ENCODE assay signal across 24 cellular contexts in genomic region chr1:244316407-244316806, GRCh38.
DNase-seq lines count a peak whose midpoint lies in the region; ATAC-seq and TF ChIP-seq lines count a peak whose summit lies in the region.
"Had no signal": no experiment of that assay in that cellular context is flagged by ENCODE, and none has a peak within 500 bp of the region (broad histone marks: within the 10 kb centered on the region; RNA-seq: fewer than 3 reads in every experiment).

No MANE protein-coding gene starts in this region.

- CTCF ChIA-PET in activated CD4-positive, alpha-beta T cell treated with anti-CD3 and anti-CD28 coated beads, Interleukin-2, amount 10 ng/mL, durations not matched to agents 7 days and 5 days (lab: Charles Lee) = interaction anchor here (0.9 kb wide), 1 partner anchor 17 kb away, joined by 3 read pairs; no protein-coding TSS in a partner anchor

- no peak for DNase-seq in activated CD4-positive, alpha-beta T cell treated with anti-CD3 and anti-CD28 coated beads, Interleukin-2, amount 10 ng/mL, durations not matched to agents 7 days and 5 days
- DNase-seq in activated CD4-positive, alpha-beta T cell treated with anti-CD3 and anti-CD28 coated beads for 48 hours = no peak
- DNase-seq in natural killer cell treated with Interleukin-12 subunit alpha and Interleukin-12 subunit beta and Interleukin-15 and Interleukin-18, amount 100 ng/mL, for 72 hours (ENCODE audit: low spot score) = no peak
- DNase-seq in amniotic stem cell (lab: John Stamatoyannopoulos, UW) (no peak), NCI-H2029 treated with DMSO at 0.1 percent for 48 hours (lab: John Stamatoyannopoulos, UW) (no peak), NCI-H1694 treated with DMSO at 0.1 percent for 48 hours (lab: John Stamatoyannopoulos, UW) (no peak)
- DNase-seq: activated CD4-positive, alpha-beta memory T cell treated with anti-CD3 and anti-CD28 coated beads, Interleukin-2, amount 10 ng/mL, durations not matched to agents 7 days and 5 days; activated CD4-positive, CD25-positive, alpha-beta regulatory T cell treated with anti-CD3 and anti-CD28 coated beads, Interleukin-2, amount 50 U/mL, for 72 hours; activated naive CD4-positive, alpha-beta T cell treated with anti-CD3 and anti-CD28 coated beads, Interleukin-2, amount 10 ng/mL, durations not matched to agents 7 days and 5 days; CD4-positive, CD25-positive, alpha-beta regulatory T cell; hypothalamus; NCI-H1417; NCI-H2081; NCI-H69; Peyer's patch; right lobe of liver; SHP77; stimulated activated CD4-positive, alpha-beta T cell treated with anti-CD3 and anti-CD28 coated beads, Interleukin-12 subunit alpha, Interleukin-12 subunit beta, amount 100 ng/mL, for 4 hours; stimulated activated CD4-positive, alpha-beta T cell treated with anti-CD3 and anti-CD28 coated beads, Interleukin-2, amount 100 ng/mL, for 48 hours; stomach; thyroid gland had no signal

- peak overlapping the region; percentile 31 for H3K27ac Mint-ChIP-seq in activated CD4-positive, alpha-beta T cell treated with anti-CD3 and anti-CD28 coated beads, Interleukin-2, amount 10 ng/mL, durations not matched to agents 7 days and 5 days
- H3K27ac Mint-ChIP-seq in natural killer cell treated with Interleukin-12 subunit alpha and Interleukin-12 subunit beta and Interleukin-15 and Interleukin-18, amount 100 ng/mL, for 72 hours = peak overlapping the region; percentile 75 to 88
- H3K27ac Mint-ChIP-seq: activated CD4-positive, alpha-beta memory T cell treated with anti-CD3 and anti-CD28 coated beads, Interleukin-2, amount 10 ng/mL, durations not matched to agents 7 days and 5 days; activated naive CD4-positive, alpha-beta T cell treated with anti-CD3 and anti-CD28 coated beads, Interleukin-2, amount 10 ng/mL, durations not matched to agents 7 days and 5 days; CD4-positive, CD25-positive, alpha-beta regulatory T cell; neural progenitor cell had no signal

- H3K4me3 Mint-ChIP-seq in activated CD4-positive, alpha-beta T cell treated with anti-CD3 and anti-CD28 coated beads, Interleukin-2, amount 10 ng/mL, durations not matched to agents 7 days and 5 days = no peak overlapping the region
- H3K4me3 Mint-ChIP-seq in natural killer cell treated with Interleukin-12 subunit alpha and Interleukin-12 subunit beta and Interleukin-15 and Interleukin-18, amount 100 ng/mL, for 72 hours = no peak overlapping the region
- H3K4me3 Mint-ChIP-seq: activated CD4-positive, alpha-beta memory T cell treated with anti-CD3 and anti-CD28 coated beads, Interleukin-2, amount 10 ng/mL, durations not matched to agents 7 days and 5 days; activated naive CD4-positive, alpha-beta T cell treated with anti-CD3 and anti-CD28 coated beads, Interleukin-2, amount 10 ng/mL, durations not matched to agents 7 days and 5 days; CD4-positive, CD25-positive, alpha-beta regulatory T cell; neural progenitor cell had no signal

- H3K4me1 Mint-ChIP-seq in activated CD4-positive, alpha-beta T cell treated with anti-CD3 and anti-CD28 coated beads, Interleukin-2, amount 10 ng/mL, durations not matched to agents 7 days and 5 days = peaks cover 30% of the 10 kb centered on the region
- peaks cover 48 to 66% of the 10 kb centered on the region in 2 donors for H3K4me1 Mint-ChIP-seq in natural killer cell treated with Interleukin-12 subunit alpha and Interleukin-12 subunit beta and Interleukin-15 and Interleukin-18, amount 100 ng/mL, for 72 hours (ENCODE audit: low read depth in 2 of 2)
- H3K4me1 Mint-ChIP-seq: neural progenitor cell had no signal

- peaks cover 55% of the 10 kb centered on the region for H3K36me3 Mint-ChIP-seq in activated CD4-positive, alpha-beta T cell treated with anti-CD3 and anti-CD28 coated beads, Interleukin-2, amount 10 ng/mL, durations not matched to agents 7 days and 5 days (ENCODE audit: low read depth)
- peaks cover under 1% of the 10 kb centered on the region for H3K36me3 Mint-ChIP-seq in natural killer cell treated with Interleukin-12 subunit alpha and Interleukin-12 subunit beta and Interleukin-15 and Interleukin-18, amount 100 ng/mL, for 72 hours
- H3K36me3 Mint-ChIP-seq: CD4-positive, CD25-positive, alpha-beta regulatory T cell; neural progenitor cell had no signal

- ATAC-seq in SK-N-SH treated with all-trans-retinoic acid at 6 μM for 48 hours = peak; percentile 88
- no peak for ATAC-seq in natural killer cell treated with Interleukin-12 subunit alpha and Interleukin-12 subunit beta and Interleukin-15 and Interleukin-18, amount 100 ng/mL, for 72 hours
- no peak for ATAC-seq in HG03097 (IDR thresholded peaks at IDR 0.05; ENCODE audit: low FRiP score, unreplicated experiment)
- ATAC-seq: right lobe of liver had no signal

- H3K9me3 Mint-ChIP-seq in activated CD4-positive, alpha-beta T cell treated with anti-CD3 and anti-CD28 coated beads, Interleukin-2, amount 10 ng/mL, durations not matched to agents 7 days and 5 days = no peaks in the 10 kb centered on the region
- H3K9me3 Mint-ChIP-seq in natural killer cell treated with Interleukin-12 subunit alpha and Interleukin-12 subunit beta and Interleukin-15 and Interleukin-18, amount 100 ng/mL, for 72 hours = no peaks in the 10 kb centered on the region
- H3K9me3 Mint-ChIP-seq: activated CD4-positive, alpha-beta memory T cell treated with anti-CD3 and anti-CD28 coated beads, Interleukin-2, amount 10 ng/mL, durations not matched to agents 7 days and 5 days; activated naive CD4-positive, alpha-beta T cell treated with anti-CD3 and anti-CD28 coated beads, Interleukin-2, amount 10 ng/mL, durations not matched to agents 7 days and 5 days; neural progenitor cell had no signal

- POLR2A ChIA-PET in activated CD4-positive, alpha-beta T cell treated with anti-CD3 and anti-CD28 coated beads, Interleukin-2, amount 10 ng/mL, durations not matched to agents 7 days and 5 days (lab: Charles Lee) = no interaction called here

- no peaks in the 10 kb centered on the region for H3K27me3 Mint-ChIP-seq in activated CD4-positive, alpha-beta T cell treated with anti-CD3 and anti-CD28 coated beads, Interleukin-2, amount 10 ng/mL, durations not matched to agents 7 days and 5 days
- no peaks in the 10 kb centered on the region for H3K27me3 Mint-ChIP-seq in natural killer cell treated with Interleukin-12 subunit alpha and Interleukin-12 subunit beta and Interleukin-15 and Interleukin-18, amount 100 ng/mL, for 72 hours
- H3K27me3 Mint-ChIP-seq: activated CD4-positive, alpha-beta memory T cell treated with anti-CD3 and anti-CD28 coated beads, Interleukin-2, amount 10 ng/mL, durations not matched to agents 7 days and 5 days; CD4-positive, CD25-positive, alpha-beta regulatory T cell had no signal

TF ChIP-seq in SK-N-SH treated with all-trans-retinoic acid at 6 μM for 48 hours, 23 proteins besides CTCF, POLR2A, EP300 and RAD21 (continues in another document):
- TF ChIP-seq TCF4 (CRISPR knock-in tag; IDR thresholded peaks at IDR 0.05; ENCODE audit: borderline replicate concordance) (no peak), ARNTL (CRISPR knock-in tag; IDR thresholded peaks at IDR 0.05; ENCODE audit: borderline replicate concordance, low read depth) (no peak), GLIS3 (CRISPR knock-in tag; IDR thresholded peaks at IDR 0.05) (no peak), ZNF70 (CRISPR knock-in tag; IDR thresholded peaks at IDR 0.05) (no peak), ISL1 (CRISPR knock-in tag; IDR thresholded peaks at IDR 0.05) (no peak), POU6F1 (CRISPR knock-in tag; IDR thresholded peaks at IDR 0.05; ENCODE audit: borderline replicate concordance, low read depth) (no peak), ZC3H10 (CRISPR knock-in tag; IDR thresholded peaks at IDR 0.05) (no peak), ESRRG (CRISPR knock-in tag; IDR thresholded peaks at IDR 0.05) (no peak), ZFP30 (CRISPR knock-in tag; IDR thresholded peaks at IDR 0.05) (no peak), ZFP3 (CRISPR knock-in tag; IDR thresholded peaks at IDR 0.05) (no peak), PPARA (CRISPR knock-in tag; IDR thresholded peaks at IDR 0.05; ENCODE audit: borderline replicate concordance) (no peak), ZNF565 (CRISPR knock-in tag; conservative IDR thresholded peaks at IDR 0.05; ENCODE audit: low read depth) (no peak), SNAI2 (CRISPR knock-in tag; IDR thresholded peaks at IDR 0.05) (no peak), RARB (CRISPR knock-in tag; IDR thresholded peaks at IDR 0.05) (no peak), TOX (CRISPR knock-in tag; IDR thresholded peaks at IDR 0.05; ENCODE audit: borderline replicate concordance) (no peak)
- TF ChIP-seq, protein P1, sequence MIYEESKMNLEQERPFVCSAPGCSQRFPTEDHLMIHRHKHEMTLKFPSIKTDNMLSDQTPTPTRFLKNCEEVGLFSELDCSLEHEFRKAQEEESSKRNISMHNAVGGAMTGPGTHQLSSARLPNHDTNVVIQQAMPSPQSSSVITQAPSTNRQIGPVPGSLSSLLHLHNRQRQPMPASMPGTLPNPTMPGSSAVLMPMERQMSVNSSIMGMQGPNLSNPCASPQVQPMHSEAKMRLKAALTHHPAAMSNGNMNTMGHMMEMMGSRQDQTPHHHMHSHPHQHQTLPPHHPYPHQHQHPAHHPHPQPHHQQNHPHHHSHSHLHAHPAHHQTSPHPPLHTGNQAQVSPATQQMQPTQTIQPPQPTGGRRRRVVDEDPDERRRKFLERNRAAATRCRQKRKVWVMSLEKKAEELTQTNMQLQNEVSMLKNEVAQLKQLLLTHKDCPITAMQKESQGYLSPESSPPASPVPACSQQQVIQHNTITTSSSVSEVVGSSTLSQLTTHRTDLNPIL (CRISPR knock-in tag; IDR thresholded peaks at IDR 0.05; ENCODE audit: low read depth) = no peak
